Comparison of ENCODE assay signal across 10 cellular contexts in genomic region chr16:67194257-67194656, GRCh38. TPM values are rescaled to one million over a fixed set of nuclear protein-coding genes. Genes with fewer than 3 reads are reported as not detected.
DNase-seq lines count a peak whose midpoint lies in the region; ATAC-seq, FAIRE-seq and TF ChIP-seq lines count a peak whose summit lies in the region.
"Had no signal": no experiment of that assay in that cellular context is flagged by ENCODE, and none has a peak within 500 bp of the region (broad histone marks: within the 10 kb centered on the region; RNA-seq: fewer than 3 reads in every experiment).

No MANE protein-coding gene starts in this region.

- no peak for FAIRE-seq in astrocyte (lab: Jason Lieb, UNC)

- no peaks in the 10 kb centered on the region for H3F3A ChIP-seq in MM.1S (ENCODE audit: insufficient read depth, low read length)

- H4K20me1 ChIP-seq in astrocyte (ENCODE audit: insufficient read depth, low read length) (peaks cover 60% of the 10 kb centered on the region), MM.1S (ENCODE audit: insufficient read depth, low read length) (no peaks in the 10 kb centered on the region)

- peaks cover 46% of the 10 kb centered on the region for H3K36me3 Mint-ChIP-seq in activated naive CD4-positive, alpha-beta T cell treated with anti-CD3 and anti-CD28 coated beads, Interleukin-2, amount 10 ng/mL, durations not matched to agents 7 days and 5 days
- peaks cover 22% of the 10 kb centered on the region for H3K36me3 Mint-ChIP-seq in astrocyte (ENCODE audit: low read depth, unreplicated experiment)
- H3K36me3 Mint-ChIP-seq in stimulated activated memory B cell treated with anti-CD40 and anti-IgM and Interleukin-4, amounts not matched to agents 10 μg/mL and 1 μg/mL and 100 μg/mL, for 72 hours: peaks cover 37% of the 10 kb centered on the region

- H3K36me3 ChIP-seq in astrocyte (ENCODE audit: insufficient read depth, low read length): peaks cover 35% of the 10 kb centered on the region
- H3K36me3 ChIP-seq in MM.1S (replicated peaks; ENCODE audit: insufficient read depth, low read length): peaks cover 16% of the 10 kb centered on the region; the same call in 1 of the 2 replicates

- no peaks in the 10 kb centered on the region for H3K9me2 ChIP-seq in MM.1S (replicated peaks; ENCODE audit: insufficient read depth, low read length)

- peaks cover 47% of the 10 kb centered on the region for H3K4me1 Mint-ChIP-seq in activated naive CD4-positive, alpha-beta T cell treated with anti-CD3 and anti-CD28 coated beads, Interleukin-2, amount 10 ng/mL, durations not matched to agents 7 days and 5 days
- peaks cover 16% of the 10 kb centered on the region for H3K4me1 Mint-ChIP-seq in astrocyte (ENCODE audit: low read depth, unreplicated experiment)
- peaks cover 67% of the 10 kb centered on the region for H3K4me1 Mint-ChIP-seq in stimulated activated memory B cell treated with anti-CD40 and anti-IgM and Interleukin-4, amounts not matched to agents 10 μg/mL and 1 μg/mL and 100 μg/mL, for 72 hours

- peaks cover 4% of the 10 kb centered on the region for H3K27me3 Mint-ChIP-seq in activated naive CD4-positive, alpha-beta T cell treated with anti-CD3 and anti-CD28 coated beads, Interleukin-2, amount 10 ng/mL, durations not matched to agents 7 days and 5 days
- no peaks in the 10 kb centered on the region for H3K27me3 Mint-ChIP-seq in astrocyte (ENCODE audit: low read depth, unreplicated experiment)
- no peaks in the 10 kb centered on the region for H3K27me3 Mint-ChIP-seq in stimulated activated memory B cell treated with anti-CD40 and anti-IgM and Interleukin-4, amounts not matched to agents 10 μg/mL and 1 μg/mL and 100 μg/mL, for 72 hours
- H3K27me3 Mint-ChIP-seq: memory B cell had no signal

- peak overlapping the region; percentile 95 for H3K4me2 ChIP-seq in astrocyte (ENCODE audit: low read length)
- no peak overlapping the region for H3K4me2 ChIP-seq in MM.1S (ENCODE audit: low read depth, low read length)

- no peaks in the 10 kb centered on the region for H3K9me3 Mint-ChIP-seq in activated naive CD4-positive, alpha-beta T cell treated with anti-CD3 and anti-CD28 coated beads, Interleukin-2, amount 10 ng/mL, durations not matched to agents 7 days and 5 days
- H3K9me3 Mint-ChIP-seq in astrocyte (ENCODE audit: unreplicated experiment): no peaks in the 10 kb centered on the region
- H3K9me3 Mint-ChIP-seq in stimulated activated memory B cell treated with anti-CD40 and anti-IgM and Interleukin-4, amounts not matched to agents 10 μg/mL and 1 μg/mL and 100 μg/mL, for 72 hours: no peaks in the 10 kb centered on the region
- H3K9me3 Mint-ChIP-seq: memory B cell had no signal

- H3K27ac ChIP-seq in astrocyte (ENCODE audit: low read depth, low read length) (no peak overlapping the region), MM.1S (ENCODE audit: low read length) (no peak overlapping the region)
- H3K27ac ChIP-seq: hepatocyte had no signal

- peak overlapping the region; percentile 93 for H3K9ac ChIP-seq in astrocyte (ENCODE audit: low read length)
- H3K9ac ChIP-seq in MM.1S (ENCODE audit: low read length): no peak overlapping the region

- H3K79me2 ChIP-seq in astrocyte (ENCODE audit: insufficient read depth, low read length): peaks cover 40% of the 10 kb centered on the region
- peaks cover 48% of the 10 kb centered on the region for H3K79me2 ChIP-seq in MM.1S (ENCODE audit: low read length)

- CTCF ChIA-PET in activated naive CD4-positive, alpha-beta T cell treated with anti-CD3 and anti-CD28 coated beads, Interleukin-2, amount 10 ng/mL, durations not matched to agents 7 days and 5 days (lab: Charles Lee): interaction anchor here (0.8 to 1.2 kb wide), 4 partner anchors 9 to 33 kb away, joined by 3 to 4 read pairs (median 3); partner anchors contain the start of genes NOL3 and TMEM208

- peaks cover 15% of the 10 kb centered on the region for H3K4me1 ChIP-seq in astrocyte (ENCODE audit: insufficient read depth, low read length)
- H3K4me1 ChIP-seq in MM.1S (ENCODE audit: low read length): peaks cover 9% of the 10 kb centered on the region; the same call in 1 of the 2 replicates

- H3K4me3 ChIP-seq in astrocyte (ENCODE audit: insufficient read depth, low read depth, low read length) (no peak overlapping the region), MM.1S (ENCODE audit: low read length) (no peak overlapping the region)
- H3K4me3 ChIP-seq: hepatocyte had no signal

- no peak for TF ChIP-seq CTCF in astrocyte (IDR thresholded peaks at IDR 0.05; ENCODE audit: insufficient read depth, low read depth, low read length)
- TF ChIP-seq CTCF in MM.1S (IDR thresholded peaks at IDR 0.05; ENCODE audit: low read length): no peak

- H3K9me3 ChIP-seq in astrocyte (ENCODE audit: insufficient read depth, low read depth, low read length) (no peaks in the 10 kb centered on the region), MM.1S (replicated peaks; ENCODE audit: insufficient read depth, low read length) (no peaks in the 10 kb centered on the region)

- peak overlapping the region; percentile 81 for H3K4me3 Mint-ChIP-seq in activated naive CD4-positive, alpha-beta T cell treated with anti-CD3 and anti-CD28 coated beads, Interleukin-2, amount 10 ng/mL, durations not matched to agents 7 days and 5 days
- peak overlapping the region; percentile 93 for H3K4me3 Mint-ChIP-seq in astrocyte (ENCODE audit: unreplicated experiment)
- H3K4me3 Mint-ChIP-seq in stimulated activated memory B cell treated with anti-CD40 and anti-IgM and Interleukin-4, amounts not matched to agents 10 μg/mL and 1 μg/mL and 100 μg/mL, for 72 hours: peak overlapping the region; percentile 80

- DNase-seq in activated naive CD4-positive, alpha-beta T cell treated with anti-CD3 and anti-CD28 coated beads, Interleukin-2, amount 10 ng/mL, durations not matched to agents 7 days and 5 days: no peak
- DNase-seq in activated naive CD4-positive, alpha-beta T cell treated with Interleukin-2 at 50 U/mL for 16 hours: no peak
- no peak for DNase-seq in astrocyte (ENCODE audit: low read depth)
- no peak for DNase-seq in MM.1S
- DNase-seq in effector CD8-positive, alpha-beta T cell (lab: John Stamatoyannopoulos, UW): no peak
- DNase-seq: effector CD4-positive, alpha-beta T cell; retina had no signal

- ATAC-seq in stimulated activated memory B cell treated with anti-CD40 and anti-IgM and Interleukin-4, amounts not matched to agents 10 μg/mL and 1 μg/mL and 100 μg/mL, for 72 hours: no peak

- H2AFZ ChIP-seq in astrocyte (ENCODE audit: low read depth, low read length): no peak overlapping the region
- H2AFZ ChIP-seq in MM.1S (ENCODE audit: low read length): no peak overlapping the region
- H2AFZ ChIP-seq: hepatocyte had no signal

- H3K27ac Mint-ChIP-seq in activated naive CD4-positive, alpha-beta T cell treated with anti-CD3 and anti-CD28 coated beads, Interleukin-2, amount 10 ng/mL, durations not matched to agents 7 days and 5 days: no peak overlapping the region
- no peak overlapping the region for H3K27ac Mint-ChIP-seq in astrocyte (ENCODE audit: unreplicated experiment)
- peak overlapping the region; percentile 84 for H3K27ac Mint-ChIP-seq in stimulated activated memory B cell treated with anti-CD40 and anti-IgM and Interleukin-4, amounts not matched to agents 10 μg/mL and 1 μg/mL and 100 μg/mL, for 72 hours

- H3K27me3 ChIP-seq in astrocyte (ENCODE audit: insufficient read depth, low read length) (no peaks in the 10 kb centered on the region), MM.1S (replicated peaks; ENCODE audit: insufficient read depth, low read length) (no peaks in the 10 kb centered on the region)
- H3K27me3 ChIP-seq: hepatocyte had no signal

RNA-seq across cellular contexts. Expression of gene E2F4, which starts 2.3 kb away (rescaled TPM):
- 44.7 and 51.2 TPM in 2 replicates for total RNA-seq in astrocyte

RNA-seq across cellular contexts. Expression of gene EXOC3L1, which starts 4.3 kb away (rescaled TPM):
- 0.45 and 0.62 TPM in 2 replicates for total RNA-seq in astrocyte

RNA-seq across cellular contexts. Expression of gene ELMO3, which starts 4.7 kb away (rescaled TPM):
- total RNA-seq in astrocyte: 1.2 and 1.4 TPM in 2 replicates

RNA-seq across cellular contexts. Expression of gene MATCAP1, which starts 10.5 kb away (rescaled TPM):
- 26.1 TPM in 2 replicates for total RNA-seq in astrocyte

RNA-seq across cellular contexts. Expression of gene NOL3, which starts 23.9 kb away (rescaled TPM):
- total RNA-seq in astrocyte: 9.5 and 10.9 TPM in 2 replicates
